In the genomic region with DNA sequence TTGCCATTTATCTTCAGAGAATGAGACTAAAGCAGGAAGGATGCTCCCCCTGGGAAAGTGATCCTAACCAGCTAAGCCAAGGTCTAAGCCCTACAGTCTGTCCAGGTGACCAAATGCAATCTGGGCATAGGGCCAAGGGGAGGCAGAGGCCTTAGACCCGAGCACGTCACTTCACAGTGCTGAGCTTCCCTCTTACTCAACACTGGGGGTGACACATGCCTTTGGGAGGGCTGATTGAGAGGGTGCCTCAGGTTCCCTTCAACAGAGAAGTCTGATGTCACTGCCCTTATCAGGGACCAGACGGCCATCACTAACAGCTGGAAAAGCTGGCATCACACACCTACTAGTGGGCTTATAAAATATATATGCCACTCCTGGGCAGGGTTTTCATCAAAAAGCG, we compare ENCODE assay signal across 1 cellular context.
TF ChIP-seq lines count a peak whose summit lies in the region.

No MANE protein-coding gene starts in this region.

TF ChIP-seq in K562, 482 proteins besides CTCF, POLR2A, EP300 and RAD21 (continued from another document and continues in another):
- TF ChIP-seq MEIS2 (IDR thresholded peaks at IDR 0.05; ENCODE audit: partially characterized antibody) (peak; percentile 42), ZBTB17 (CRISPR knock-in tag; IDR thresholded peaks at IDR 0.05) (no peak), TARDBP (IDR thresholded peaks at IDR 0.05) (no peak), MTA2 (IDR thresholded peaks at IDR 0.05; ENCODE audit: low read depth) (no peak), RAD51 (IDR thresholded peaks at IDR 0.05; ENCODE audit: borderline replicate concordance, low read depth) (no peak), MTA1 (IDR thresholded peaks at IDR 0.05; ENCODE audit: borderline replicate concordance) (no peak), TRIM24 (IDR thresholded peaks at IDR 0.05) (no peak), NCOR1 (IDR thresholded peaks at IDR 0.05) (no peak), NFIC (IDR thresholded peaks at IDR 0.05) (peak; percentile 91), KHSRP (IDR thresholded peaks at IDR 0.05) (no peak), CBFA2T3 (IDR thresholded peaks at IDR 0.05) (peak; percentile 76), KAT7 (CRISPR knock-in tag; IDR thresholded peaks at IDR 0.05; ENCODE audit: borderline replicate concordance) (no peak), KDM2B (CRISPR knock-in tag; IDR thresholded peaks at IDR 0.05) (no peak), NONO (IDR thresholded peaks at IDR 0.05; ENCODE audit: low read depth in 2 of 2, low read length in 1 of 2) (no peak), ZNF277 (CRISPR knock-in tag; IDR thresholded peaks at IDR 0.05; ENCODE audit: borderline replicate concordance) (no peak), ZFP30 (CRISPR knock-in tag; IDR thresholded peaks at IDR 0.05; ENCODE audit: borderline replicate concordance) (no peak), MAFF (IDR thresholded peaks at IDR 0.05; ENCODE audit: low read length) (no peak), ZNF717 (CRISPR knock-in tag; IDR thresholded peaks at IDR 0.05) (no peak), ZBTB43 (CRISPR knock-in tag; IDR thresholded peaks at IDR 0.05) (no peak), CREM (IDR thresholded peaks at IDR 0.05; ENCODE audit: low read depth) (peak; percentile 69), CCAR2 (IDR thresholded peaks at IDR 0.05; ENCODE audit: low read depth, low read length) (no peak), SMAD2 (IDR thresholded peaks at IDR 0.05; ENCODE audit: low read depth, low read length) (no peak), TEAD1 (CRISPR knock-in tag; IDR thresholded peaks at IDR 0.05) (no peak), KLF10 (CRISPR knock-in tag; IDR thresholded peaks at IDR 0.05) (no peak), ILK (tag; IDR thresholded peaks at IDR 0.05; ENCODE audit: borderline replicate concordance, low read depth) (no peak), RBM34 (IDR thresholded peaks at IDR 0.05; ENCODE audit: borderline replicate concordance, insufficient read depth, low read length) (no peak), KDM5B (IDR thresholded peaks at IDR 0.05; ENCODE audit: insufficient replicate concordance, low read depth, low read length) (no peak), ZFPM2 (CRISPR knock-in tag; IDR thresholded peaks at IDR 0.05) (no peak), RCOR1 (IDR thresholded peaks at IDR 0.05; ENCODE audit: borderline replicate concordance in 1 of 2, low read depth in 2 of 2, low read length in 2 of 2) (peak in 1 of 2 experiments; percentile 57; a peak in 1 of 4 replicates), KDM1A (IDR thresholded peaks at IDR 0.05) (peak; percentile 42 to 61; a peak in 2 of 4 replicates), ZEB2 (IDR thresholded peaks at IDR 0.05) (0 out of 2 replicates have a peak, but pooled peaks have one; percentile 23), NFRKB (IDR thresholded peaks at IDR 0.05; ENCODE audit: low read depth) (no peak), SRSF1 (IDR thresholded peaks at IDR 0.05; ENCODE audit: low read depth, low read length) (no peak), HLTF (IDR thresholded peaks at IDR 0.05) (no peak), ZNF695 (CRISPR knock-in tag; IDR thresholded peaks at IDR 0.05) (no peak), KLF16 (IDR thresholded peaks at IDR 0.05) (no peak), ZNF253 (CRISPR knock-in tag; conservative IDR thresholded peaks at IDR 0.05) (no peak), ZNF184 (CRISPR knock-in tag; IDR thresholded peaks at IDR 0.05) (no peak), NR1H2 (CRISPR knock-in tag; IDR thresholded peaks at IDR 0.05) (no peak), CHD4 (IDR thresholded peaks at IDR 0.05; ENCODE audit: insufficient read depth, insufficient replicate concordance, low read depth, low read length, poor library complexity, severe bottlenecking) (no peak), SIX5 (IDR thresholded peaks at IDR 0.05; ENCODE audit: borderline replicate concordance in 1 of 2, insufficient read depth in 1 of 2, low read depth in 1 of 2, low read length in 2 of 2) (no peak), DMBX1 (CRISPR knock-in tag; IDR thresholded peaks at IDR 0.05; ENCODE audit: borderline replicate concordance) (no peak), FOXM1 (IDR thresholded peaks at IDR 0.05; ENCODE audit: low read depth) (no peak), FOXM1 (CRISPR knock-in tag; IDR thresholded peaks at IDR 0.05; ENCODE audit: low read depth) (no peak), NFE2 (IDR thresholded peaks at IDR 0.05; ENCODE audit: low read depth) (no peak), SMAD1 (IDR thresholded peaks at IDR 0.05; ENCODE audit: low read depth, low read length, partially characterized antibody) (peak; percentile 30), ZNF41 (CRISPR knock-in tag; conservative IDR thresholded peaks at IDR 0.05) (no peak), CHD1 (IDR thresholded peaks at IDR 0.05; ENCODE audit: low read length) (no peak), RBM14 (IDR thresholded peaks at IDR 0.05; ENCODE audit: borderline replicate concordance, insufficient read depth, low read depth, low read length) (no peak), CBFA2T2 (conservative IDR thresholded peaks at IDR 0.05) (peak; percentile 63), JUND (IDR thresholded peaks at IDR 0.05; ENCODE audit: borderline replicate concordance, low read depth, low read length) (no peak; the same call in 1 of the 2 replicates), JUND (tag; IDR thresholded peaks at IDR 0.05; ENCODE audit: borderline replicate concordance, low read depth, low read length) (0 out of 3 replicates have a peak, but pooled peaks have one; percentile 36)
- TF ChIP-seq, protein P1, sequence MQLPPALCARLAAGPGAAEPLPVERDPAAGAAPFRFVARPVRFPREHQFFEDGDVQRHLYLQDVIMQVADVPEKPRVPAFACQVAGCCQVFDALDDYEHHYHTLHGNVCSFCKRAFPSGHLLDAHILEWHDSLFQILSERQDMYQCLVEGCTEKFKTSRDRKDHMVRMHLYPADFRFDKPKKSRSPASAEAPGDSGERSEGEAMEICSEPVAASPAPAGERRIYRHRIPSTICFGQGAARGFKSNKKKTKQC (CRISPR knock-in tag; IDR thresholded peaks at IDR 0.05), result no peak
- TF ChIP-seq, protein P2, sequence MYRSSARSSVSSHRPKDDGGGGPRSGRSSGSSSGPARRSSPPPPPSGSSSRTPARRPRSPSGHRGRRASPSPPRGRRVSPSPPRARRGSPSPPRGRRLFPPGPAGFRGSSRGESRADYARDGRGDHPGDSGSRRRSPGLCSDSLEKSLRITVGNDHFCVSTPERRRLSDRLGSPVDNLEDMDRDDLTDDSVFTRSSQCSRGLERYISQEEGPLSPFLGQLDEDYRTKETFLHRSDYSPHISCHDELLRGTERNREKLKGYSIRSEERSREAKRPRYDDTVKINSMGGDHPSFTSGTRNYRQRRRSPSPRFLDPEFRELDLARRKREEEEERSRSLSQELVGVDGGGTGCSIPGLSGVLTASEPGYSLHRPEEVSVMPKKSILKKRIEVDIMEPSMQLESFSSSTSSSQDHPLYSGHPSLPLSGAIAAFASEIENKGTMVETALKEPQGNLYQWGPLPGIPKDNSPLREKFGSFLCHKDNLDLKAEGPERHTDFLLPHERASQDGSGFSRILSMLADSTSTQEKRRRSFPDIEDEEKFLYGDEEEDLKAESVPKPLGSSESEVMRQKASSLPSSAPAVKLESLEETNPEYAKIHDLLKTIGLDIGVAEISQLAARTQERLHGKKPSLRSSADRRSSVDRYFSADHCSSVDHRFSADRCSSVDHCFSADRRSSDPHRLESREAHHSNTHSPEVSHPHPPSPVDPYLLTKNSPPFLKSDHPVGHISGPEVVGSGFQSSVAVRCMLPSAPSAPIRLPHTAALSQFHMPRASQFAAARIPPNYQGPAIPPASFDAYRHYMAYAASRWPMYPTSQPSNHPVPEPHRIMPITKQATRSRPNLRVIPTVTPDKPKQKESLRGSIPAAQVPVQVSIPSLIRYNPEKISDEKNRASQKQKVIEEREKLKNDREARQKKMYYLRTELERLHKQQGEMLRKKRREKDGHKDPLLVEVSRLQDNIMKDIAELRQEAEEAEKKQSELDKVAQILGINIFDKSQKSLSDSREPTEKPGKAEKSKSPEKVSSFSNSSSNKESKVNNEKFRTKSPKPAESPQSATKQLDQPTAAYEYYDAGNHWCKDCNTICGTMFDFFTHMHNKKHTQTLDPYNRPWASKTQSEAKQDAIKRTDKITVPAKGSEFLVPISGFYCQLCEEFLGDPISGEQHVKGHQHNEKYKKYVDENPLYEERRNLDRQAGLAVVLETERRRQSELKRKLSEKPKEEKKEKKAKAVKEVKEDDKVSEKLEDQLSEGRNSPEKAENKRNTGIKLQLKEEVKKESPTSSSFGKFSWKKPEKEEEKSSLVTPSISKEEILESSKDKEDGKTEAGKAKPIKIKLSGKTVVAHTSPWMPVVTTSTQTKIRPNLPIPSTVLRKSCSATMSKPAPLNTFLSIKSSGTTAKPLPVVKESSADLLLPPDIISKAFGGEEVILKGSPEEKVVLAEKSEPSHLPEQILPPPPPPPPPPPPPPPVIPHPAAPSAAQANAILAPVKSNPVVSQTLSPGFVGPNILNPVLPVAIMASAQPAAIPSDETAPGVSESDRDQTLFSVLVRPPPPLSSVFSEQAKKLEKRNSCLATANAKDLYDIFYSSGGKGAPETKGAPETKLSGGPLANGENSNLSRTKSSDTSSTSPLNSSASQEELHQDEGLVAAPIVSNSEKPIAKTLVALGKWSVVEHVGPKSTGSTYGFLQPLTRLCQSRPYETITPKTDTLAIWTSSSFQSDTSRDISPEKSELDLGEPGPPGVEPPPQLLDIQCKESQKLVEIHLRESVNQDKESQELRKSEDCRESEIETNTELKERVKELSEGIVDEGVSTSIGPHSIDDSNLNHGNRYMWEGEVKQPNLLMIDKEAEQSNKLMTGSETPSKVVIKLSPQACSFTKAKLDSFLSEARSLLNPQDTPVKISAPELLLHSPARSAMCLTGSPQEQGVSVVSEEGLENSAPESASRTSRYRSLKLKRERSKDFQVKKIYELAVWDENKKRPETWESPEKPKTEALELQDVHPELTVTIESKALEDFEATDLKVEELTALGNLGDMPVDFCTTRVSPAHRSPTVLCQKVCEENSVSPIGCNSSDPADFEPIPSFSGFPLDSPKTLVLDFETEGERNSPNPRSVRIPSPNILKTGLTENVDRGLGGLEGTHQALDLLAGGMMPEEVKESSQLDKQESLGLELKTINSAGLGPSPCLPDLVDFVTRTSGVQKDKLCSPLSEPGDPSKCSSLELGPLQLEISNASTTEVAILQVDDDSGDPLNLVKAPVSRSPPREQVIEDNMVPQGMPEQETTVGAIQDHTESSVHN (IDR thresholded peaks at IDR 0.05; ENCODE audit: borderline replicate concordance in 1 of 2, low read depth in 1 of 2), result 0 out of 4 replicates have a peak, but pooled peaks of 1 of the 2 experiments have one; percentile 32
- TF ChIP-seq, protein P3, sequence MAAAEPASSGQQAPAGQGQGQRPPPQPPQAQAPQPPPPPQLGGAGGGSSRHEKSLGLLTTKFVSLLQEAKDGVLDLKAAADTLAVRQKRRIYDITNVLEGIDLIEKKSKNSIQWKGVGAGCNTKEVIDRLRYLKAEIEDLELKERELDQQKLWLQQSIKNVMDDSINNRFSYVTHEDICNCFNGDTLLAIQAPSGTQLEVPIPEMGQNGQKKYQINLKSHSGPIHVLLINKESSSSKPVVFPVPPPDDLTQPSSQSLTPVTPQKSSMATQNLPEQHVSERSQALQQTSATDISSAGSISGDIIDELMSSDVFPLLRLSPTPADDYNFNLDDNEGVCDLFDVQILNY (CRISPR knock-in tag; IDR thresholded peaks at IDR 0.05), result no peak
- TF ChIP-seq, protein P4, sequence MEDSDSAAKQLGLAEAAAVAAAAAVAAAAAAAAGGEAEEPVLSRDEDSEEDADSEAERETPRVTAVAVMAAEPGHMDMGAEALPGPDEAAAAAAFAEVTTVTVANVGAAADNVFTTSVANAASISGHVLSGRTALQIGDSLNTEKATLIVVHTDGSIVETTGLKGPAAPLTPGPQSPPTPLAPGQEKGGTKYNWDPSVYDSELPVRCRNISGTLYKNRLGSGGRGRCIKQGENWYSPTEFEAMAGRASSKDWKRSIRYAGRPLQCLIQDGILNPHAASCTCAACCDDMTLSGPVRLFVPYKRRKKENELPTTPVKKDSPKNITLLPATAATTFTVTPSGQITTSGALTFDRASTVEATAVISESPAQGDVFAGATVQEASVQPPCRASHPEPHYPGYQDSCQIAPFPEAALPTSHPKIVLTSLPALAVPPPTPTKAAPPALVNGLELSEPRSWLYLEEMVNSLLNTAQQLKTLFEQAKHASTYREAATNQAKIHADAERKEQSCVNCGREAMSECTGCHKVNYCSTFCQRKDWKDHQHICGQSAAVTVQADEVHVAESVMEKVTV (CRISPR knock-in tag; IDR thresholded peaks at IDR 0.05), result no peak
- TF ChIP-seq, protein P5, sequence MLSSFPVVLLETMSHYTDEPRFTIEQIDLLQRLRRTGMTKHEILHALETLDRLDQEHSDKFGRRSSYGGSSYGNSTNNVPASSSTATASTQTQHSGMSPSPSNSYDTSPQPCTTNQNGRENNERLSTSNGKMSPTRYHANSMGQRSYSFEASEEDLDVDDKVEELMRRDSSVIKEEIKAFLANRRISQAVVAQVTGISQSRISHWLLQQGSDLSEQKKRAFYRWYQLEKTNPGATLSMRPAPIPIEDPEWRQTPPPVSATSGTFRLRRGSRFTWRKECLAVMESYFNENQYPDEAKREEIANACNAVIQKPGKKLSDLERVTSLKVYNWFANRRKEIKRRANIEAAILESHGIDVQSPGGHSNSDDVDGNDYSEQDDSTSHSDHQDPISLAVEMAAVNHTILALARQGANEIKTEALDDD (IDR thresholded peaks at IDR 0.05), result 0 out of 2 replicates have a peak, but pooled peaks have one; percentile 47
